ENCODE assay signal across 8 cellular contexts in the genomic region with DNA sequence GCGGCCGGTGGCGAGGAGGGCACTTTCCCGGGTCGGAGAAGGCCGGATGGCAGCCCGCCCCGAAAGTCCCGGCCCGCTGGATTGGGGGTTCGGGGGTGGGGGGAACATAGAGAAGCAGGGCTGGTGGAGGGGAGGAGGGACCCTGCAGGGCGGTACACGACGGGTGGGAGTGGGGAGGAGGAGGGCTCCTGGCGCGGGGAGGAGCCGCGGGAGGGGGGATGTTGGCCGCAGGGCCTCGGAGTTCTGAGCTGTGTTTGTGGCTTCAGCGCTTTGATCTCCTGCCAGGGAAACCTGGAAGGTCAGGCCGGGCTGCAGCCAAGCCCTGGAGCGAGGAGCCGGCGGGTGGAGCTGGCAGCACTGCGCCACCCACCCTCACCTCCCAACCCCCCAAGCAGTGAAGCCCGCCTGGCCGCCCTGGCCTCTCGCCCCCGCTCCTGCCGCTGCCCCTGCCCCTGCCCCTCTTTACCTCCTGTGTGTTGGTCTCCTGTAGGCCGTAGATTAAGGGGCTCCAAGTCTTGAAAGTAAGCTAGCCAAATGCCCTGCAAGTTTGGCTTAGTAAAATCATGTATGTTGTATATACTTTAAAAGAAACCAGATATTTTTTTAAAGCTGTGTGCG. TPM values are rescaled to one million over a fixed set of nuclear protein-coding genes. Genes with fewer than 3 reads are reported as not detected.
DNase-seq lines count a peak whose midpoint lies in the region; ATAC-seq and TF ChIP-seq lines count a peak whose summit lies in the region.

No MANE protein-coding gene starts in this region.

- TF ChIP-seq CTCF in VCaP (conservative IDR thresholded peaks at IDR 0.05) (no peak), fibroblast of villous mesenchyme (IDR thresholded peaks at IDR 0.05; ENCODE audit: insufficient read depth, low read depth, low read length) (no peak), natural killer cell (IDR thresholded peaks at IDR 0.05) (no peak)

- no peaks in the 10 kb centered on the region for H3K9me3 Mint-ChIP-seq in activated naive CD4-positive, alpha-beta T cell treated with anti-CD3 and anti-CD28 coated beads, Interleukin-2, amount 50 U/mL, for 24 hours
- H3K9me3 Mint-ChIP-seq in natural killer cell, result no peaks in the 10 kb centered on the region

- peak overlapping the region; percentile 50 for H3K4me3 ChIP-seq in fibroblast of villous mesenchyme (ENCODE audit: low read depth, low read length)

- peaks cover 15% of the 10 kb centered on the region for H3K4me1 Mint-ChIP-seq in activated naive CD4-positive, alpha-beta T cell treated with anti-CD3 and anti-CD28 coated beads, Interleukin-2, amount 50 U/mL, for 24 hours
- peaks cover 20 to 26% of the 10 kb centered on the region in 2 donors for H3K4me1 Mint-ChIP-seq in natural killer cell

- no peak overlapping the region for H3K27ac Mint-ChIP-seq in activated naive CD4-positive, alpha-beta T cell treated with anti-CD3 and anti-CD28 coated beads, Interleukin-2, amount 50 U/mL, for 24 hours
- H3K27ac Mint-ChIP-seq in natural killer cell, result peak overlapping the region in 1 of 2 donors; percentile 73

- intact Hi-C loops in natural killer cell (cut with micrococcal nuclease), result loop anchor here (5.0 kb wide), 2 partner anchors 73 to 93 kb away; no protein-coding TSS in a partner anchor

- H3K27ac ChIP-seq in VCaP, result peak overlapping the region; percentile 89

- ATAC-seq in natural killer cell (peak in 2 of 3 donors; percentile 16 to 30), GM19328 (IDR thresholded peaks at IDR 0.05; ENCODE audit: unreplicated experiment) (no peak)

- DNase-seq in activated naive CD4-positive, alpha-beta T cell (lab: John Stamatoyannopoulos, UW), result no peak
- DNase-seq in fibroblast of villous mesenchyme (ENCODE audit: low read depth) (peak; percentile 83), natural killer cell (no peak), inferior parietal cortex (ENCODE audit: extremely low spot score) (no peak), NCI-H2171 treated with DMSO at 0.1 percent for 48 hours (lab: John Stamatoyannopoulos, UW) (no peak)

- peaks cover 2% of the 10 kb centered on the region for H3K36me3 Mint-ChIP-seq in activated naive CD4-positive, alpha-beta T cell treated with anti-CD3 and anti-CD28 coated beads, Interleukin-2, amount 50 U/mL, for 24 hours
- H3K36me3 Mint-ChIP-seq in natural killer cell, result no peaks in the 10 kb centered on the region

- H3K4me3 Mint-ChIP-seq in activated naive CD4-positive, alpha-beta T cell treated with anti-CD3 and anti-CD28 coated beads, Interleukin-2, amount 50 U/mL, for 24 hours, result peak overlapping the region; percentile 39
- H3K4me3 Mint-ChIP-seq in natural killer cell, result peak overlapping the region; percentile 79

- H3K27me3 Mint-ChIP-seq in activated naive CD4-positive, alpha-beta T cell treated with anti-CD3 and anti-CD28 coated beads, Interleukin-2, amount 50 U/mL, for 24 hours, result peaks cover 25% of the 10 kb centered on the region
- peaks cover 49 to 75% of the 10 kb centered on the region in 2 donors for H3K27me3 Mint-ChIP-seq in natural killer cell (ENCODE audit: low read depth in 2 of 2)

RNA-seq across cellular contexts. Expression of a gene that starts 30.9 kb away (rescaled TPM):
- total RNA-seq in fibroblast of villous mesenchyme, result not detected in 2 replicates
- total RNA-seq in natural killer cell, result not detected

RNA-seq across cellular contexts. Expression of a gene that starts 42.1 kb away (rescaled TPM):
- total RNA-seq in fibroblast of villous mesenchyme (2.6 and 3.2 TPM in 2 replicates), natural killer cell (under 1 TPM in 1 of 3 donors, not detected in 2; 0.23 TPM)
